Comparison of ENCODE assay signal across 11 cellular contexts in the genomic region with DNA sequence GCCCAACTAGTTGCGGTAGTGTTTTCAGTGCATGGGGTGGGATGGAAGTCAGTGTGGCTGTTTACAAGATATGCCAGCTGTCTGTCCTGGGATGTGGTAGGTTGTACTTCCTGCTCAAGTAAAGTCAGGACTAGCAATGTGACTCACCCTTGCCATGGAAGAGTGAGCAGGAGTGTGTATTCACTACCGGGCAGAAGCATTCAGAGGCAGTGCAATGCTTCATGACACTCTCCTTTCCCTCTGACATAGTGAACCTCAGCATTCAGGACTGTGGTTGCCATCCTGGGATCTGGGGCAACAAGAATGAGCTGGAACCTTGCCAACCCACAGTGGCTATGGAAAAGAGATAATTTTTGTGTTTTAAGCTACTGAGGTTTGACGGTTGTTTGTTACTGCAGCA.
DNase-seq lines count a peak whose midpoint lies in the region; ATAC-seq and TF ChIP-seq lines count a peak whose summit lies in the region.
"Had no signal": no experiment of that assay in that cellular context is flagged by ENCODE, and none has a peak within 500 bp of the region (broad histone marks: within the 10 kb centered on the region; RNA-seq: fewer than 3 reads in every experiment).

No MANE protein-coding gene starts in this region.

- ATAC-seq in GM21528 (IDR thresholded peaks at IDR 0.05; ENCODE audit: low FRiP score, unreplicated experiment): peak; percentile 67

- no peaks in the 10 kb centered on the region for H3K9me3 ChIP-seq in effector memory CD4-positive, alpha-beta T cell (ENCODE audit: control insufficient read depth, low read length)
- H3K9me3 ChIP-seq: stomach had no signal

- H3K4me3 ChIP-seq in fibroblast of pulmonary artery (replicated peaks; ENCODE audit: low read depth, low read length): no peak overlapping the region
- H3K4me3 ChIP-seq in effector memory CD4-positive, alpha-beta T cell (ENCODE audit: insufficient read depth, low read depth, low read length, poor library complexity, severe bottlenecking): no peak overlapping the region
- H3K4me3 ChIP-seq: lung, stomach had no signal

- TF ChIP-seq CTCF in fibroblast of pulmonary artery (IDR thresholded peaks at IDR 0.05; ENCODE audit: low read length, missing control alignments): no peak

- no peak overlapping the region for H3K27ac ChIP-seq in effector memory CD4-positive, alpha-beta T cell (ENCODE audit: insufficient read depth, low read length, poor library complexity, severe bottlenecking)
- H3K27ac ChIP-seq: stomach had no signal

- H3K36me3 ChIP-seq in effector memory CD4-positive, alpha-beta T cell (ENCODE audit: control insufficient read depth, insufficient read depth, low read length): no peaks in the 10 kb centered on the region
- H3K36me3 ChIP-seq: stomach had no signal

- DNase-seq in DMS53 treated with DMSO at 0.1 percent for 48 hours (lab: John Stamatoyannopoulos, UW; ENCODE audit: unreplicated experiment) (peak; percentile 59), HK-2 (ENCODE audit: unreplicated experiment) (peak; percentile 71), fibroblast of pulmonary artery (ENCODE audit: low read depth) (peak; percentile 32), activated gamma-delta T cell treated with Interleukin-2 at 50 U/mL for 16 hours (no peak), NCI-H748 treated with DMSO at 0.1 percent for 48 hours (lab: John Stamatoyannopoulos, UW) (no peak), DMS153 (lab: John Stamatoyannopoulos, UW) (no peak)
- no peak for DNase-seq in effector memory CD4-positive, alpha-beta T cell
- DNase-seq: activated effector memory CD4-positive, alpha-beta T cell treated with Interleukin-2 at 50 U/mL for 16 hours; stomach had no signal

- H3K4me1 ChIP-seq in effector memory CD4-positive, alpha-beta T cell (ENCODE audit: control insufficient read depth, insufficient read depth, low read length, poor library complexity, severe bottlenecking): no peaks in the 10 kb centered on the region
- H3K4me1 ChIP-seq: stomach had no signal

- H3K27me3 ChIP-seq in effector memory CD4-positive, alpha-beta T cell (replicated peaks; ENCODE audit: control insufficient read depth, insufficient read depth, low read length, poor library complexity, severe bottlenecking): no peaks in the 10 kb centered on the region
- H3K27me3 ChIP-seq: stomach had no signal

Comparison
In these comparisons a context has a peak if more than half of its experiments do, and no peak if none do; other contexts are left out.
1. DNase-seq: peak in DMS53 treated with DMSO at 0.1 percent for 48 hours (single experiment), HK-2 (single experiment) and fibroblast of pulmonary artery (single experiment); none in effector memory CD4-positive, alpha-beta T cell (0 of 3), activated gamma-delta T cell treated with Interleukin-2 at 50 U/mL for 16 hours (single experiment), NCI-H748 treated with DMSO at 0.1 percent for 48 hours (single experiment) and DMS153 (single experiment).